ENCODE assay signal across 13 cellular contexts in genomic region chr11:34266987-34267386, GRCh38.
DNase-seq lines count a peak whose midpoint lies in the region; ATAC-seq and TF ChIP-seq lines count a peak whose summit lies in the region.
"Had no signal": no experiment of that assay in that cellular context is flagged by ENCODE, and none has a peak within 500 bp of the region (broad histone marks: within the 10 kb centered on the region; RNA-seq: fewer than 3 reads in every experiment).

No MANE protein-coding gene starts in this region.

- H3K27ac Mint-ChIP-seq in neural progenitor cell, result peak overlapping the region; percentile 46
- H3K27ac Mint-ChIP-seq in effector memory CD8-positive, alpha-beta T cell, result no peak overlapping the region
- H3K27ac Mint-ChIP-seq: activated naive CD8-positive, alpha-beta T cell; T-helper 17 cell had no signal

- H3K27me3 ChIP-seq in breast epithelium, result no peaks in the 10 kb centered on the region
- no peaks in the 10 kb centered on the region for H3K27me3 ChIP-seq in mammary epithelial cell (ENCODE audit: insufficient read depth, low read length)
- H3K27me3 ChIP-seq in neural progenitor cell, result no peaks in the 10 kb centered on the region
- H3K27me3 ChIP-seq in PC-3 (ENCODE audit: low read length), result no peaks in the 10 kb centered on the region

- H3K27ac ChIP-seq in breast epithelium (peak overlapping the region; percentile 64 to 81), mammary epithelial cell (ENCODE audit: insufficient read depth, low read depth, low read length) (no peak overlapping the region), neural progenitor cell (no peak overlapping the region), OCI-LY7 (ENCODE audit: low read depth, low read length, poor library complexity, severe bottlenecking) (no peak overlapping the region), PC-3 (ENCODE audit: low read length) (no peak overlapping the region; the same call in 1 of the 2 replicates)

- POLR2A ChIA-PET in OCI-LY7 (lab: Charles Lee) (interaction anchor here (0.6 to 0.7 kb wide), 2 partner anchors 294 to 386 kb away, joined by 6 to 7 read pairs; no protein-coding TSS in a partner anchor), PC-3 (lab: Charles Lee; ENCODE audit: unreplicated experiment) (no interaction called here)

- no peaks in the 10 kb centered on the region for H3K79me2 ChIP-seq in mammary epithelial cell (ENCODE audit: insufficient read depth, low read length)
- H3K79me2 ChIP-seq in neural progenitor cell (ENCODE audit: low read depth), result no peaks in the 10 kb centered on the region
- no peaks in the 10 kb centered on the region for H3K79me2 ChIP-seq in OCI-LY7 (ENCODE audit: insufficient read depth, low read depth, low read length)
- peaks cover 9% of the 10 kb centered on the region for H3K79me2 ChIP-seq in PC-3 (ENCODE audit: low read length)

- DNase-seq in breast epithelium (ENCODE audit: low spot score in 2 of 2), result peak in 1 of 2 donors; percentile 65
- DNase-seq in mammary epithelial cell, result no peak
- peak; percentile 30 for DNase-seq in fibroblast of the aortic adventitia (ENCODE audit: low read depth)
- DNase-seq in neural progenitor cell (ENCODE audit: low spot score), result no peak
- no peak for DNase-seq in OCI-LY7 (ENCODE audit: low spot score)
- DNase-seq in PC-3, result no peak
- DNase-seq in effector memory CD8-positive, alpha-beta T cell, result no peak
- DNase-seq: DMS79; NCI-H146; stimulated activated CD4-positive, alpha-beta T cell treated with anti-CD3 and anti-CD28 coated beads, Interleukin-12 subunit alpha, Interleukin-12 subunit beta, amount 100 ng/mL, for 4 hours; T-helper 17 cell had no signal

- H3K9me3 Mint-ChIP-seq in neural progenitor cell, result no peaks in the 10 kb centered on the region
- H3K9me3 Mint-ChIP-seq in effector memory CD8-positive, alpha-beta T cell, result no peaks in the 10 kb centered on the region

- H4K20me1 ChIP-seq in mammary epithelial cell (ENCODE audit: insufficient read depth, low read length) (no peaks in the 10 kb centered on the region), neural progenitor cell (ENCODE audit: low read depth) (no peaks in the 10 kb centered on the region), OCI-LY7 (ENCODE audit: insufficient read depth, low read length) (no peaks in the 10 kb centered on the region), PC-3 (ENCODE audit: low read length) (no peaks in the 10 kb centered on the region)

- TF ChIP-seq POLR2A in breast epithelium (IDR thresholded peaks at IDR 0.05), result no peak

- peaks cover 58% of the 10 kb centered on the region for H3K4me1 Mint-ChIP-seq in neural progenitor cell
- H3K4me1 Mint-ChIP-seq in effector memory CD8-positive, alpha-beta T cell (ENCODE audit: low read depth in 2 of 2), result no peaks in the 10 kb centered on the region

- TF ChIP-seq CTCF in breast epithelium (IDR thresholded peaks at IDR 0.05) (no peak), mammary epithelial cell (conservative IDR thresholded peaks at IDR 0.05 in 1 of 2, IDR thresholded peaks at IDR 0.05 in 1 of 2; ENCODE audit: extremely low read depth in 1 of 2, insufficient read depth in 1 of 2, low read depth in 1 of 2, low read length in 2 of 2) (no peak), fibroblast of the aortic adventitia (IDR thresholded peaks at IDR 0.05; ENCODE audit: insufficient read depth, low read length) (no peak), neural progenitor cell (IDR thresholded peaks at IDR 0.05) (no peak), OCI-LY7 (conservative IDR thresholded peaks at IDR 0.05; ENCODE audit: low read length) (no peak), PC-3 (conservative IDR thresholded peaks at IDR 0.05; ENCODE audit: low read depth, low read length) (no peak)

- no peaks in the 10 kb centered on the region for H3K9me3 ChIP-seq in breast epithelium
- no peaks in the 10 kb centered on the region for H3K9me3 ChIP-seq in mammary epithelial cell (replicated peaks; ENCODE audit: insufficient read depth, low read length)
- no peaks in the 10 kb centered on the region for H3K9me3 ChIP-seq in neural progenitor cell (ENCODE audit: low read depth)
- no peaks in the 10 kb centered on the region for H3K9me3 ChIP-seq in OCI-LY7 (ENCODE audit: low read length)
- H3K9me3 ChIP-seq in PC-3 (ENCODE audit: low read length), result no peaks in the 10 kb centered on the region

- intact Hi-C loops in breast epithelium (cut with DNase I; ENCODE audit: low total_unique reads) (no loop called here), mammary epithelial cell (cut with micrococcal nuclease) (no loop called here), OCI-LY7 (cut with micrococcal nuclease; ENCODE audit: unreplicated experiment) (no loop called here), PC-3 (cut with micrococcal nuclease) (loop anchor here (2.0 to 10.0 kb wide), 2 partner anchors 92 kb away; partner anchors contain the start of gene ABTB2)

- H2AFZ ChIP-seq in mammary epithelial cell (ENCODE audit: low read depth, low read length) (no peak overlapping the region), neural progenitor cell (replicated peaks) (no peak overlapping the region), OCI-LY7 (ENCODE audit: low read length) (no peak overlapping the region), PC-3 (ENCODE audit: low read length) (no peak overlapping the region)

- H3K4me1 ChIP-seq in breast epithelium (peaks cover 13 to 15% of the 10 kb centered on the region in 2 donors), mammary epithelial cell (ENCODE audit: insufficient read depth, low read length) (peaks cover 25% of the 10 kb centered on the region), neural progenitor cell (peaks cover 20% of the 10 kb centered on the region), OCI-LY7 (ENCODE audit: insufficient read depth, low read length, poor library complexity, severe bottlenecking) (no peaks in the 10 kb centered on the region), PC-3 (ENCODE audit: insufficient read depth, low read length) (peaks cover 39% of the 10 kb centered on the region)

- no peak overlapping the region for H3K4me3 Mint-ChIP-seq in neural progenitor cell
- H3K4me3 Mint-ChIP-seq in effector memory CD8-positive, alpha-beta T cell, result no peak overlapping the region
- H3K4me3 Mint-ChIP-seq: activated naive CD8-positive, alpha-beta T cell; T-helper 17 cell had no signal

- H3K27me3 Mint-ChIP-seq in neural progenitor cell (ENCODE audit: insufficient read depth, low read depth), result peaks cover 10% of the 10 kb centered on the region
- peaks cover 0 to 9% of the 10 kb centered on the region in 2 donors for H3K27me3 Mint-ChIP-seq in effector memory CD8-positive, alpha-beta T cell

- H3K36me3 Mint-ChIP-seq in neural progenitor cell, result no peaks in the 10 kb centered on the region
- H3K36me3 Mint-ChIP-seq in effector memory CD8-positive, alpha-beta T cell (ENCODE audit: insufficient read depth), result no peaks in the 10 kb centered on the region
- H3K36me3 Mint-ChIP-seq: activated naive CD8-positive, alpha-beta T cell had no signal

- no peak overlapping the region for H3K9ac ChIP-seq in mammary epithelial cell (ENCODE audit: insufficient read depth, low read length)
- no peak overlapping the region for H3K9ac ChIP-seq in neural progenitor cell
- H3K9ac ChIP-seq in PC-3 (ENCODE audit: low read length), result no peak overlapping the region

- dilution Hi-C loops in mammary epithelial cell (cut with HindIII; ENCODE audit: low sequenced_read_pairs), result loop anchor here (5.0 kb wide), 1 partner anchor 100 kb away; no protein-coding TSS in a partner anchor

- BruUV-seq in mammary epithelial cell (replicated peaks; lab: Mats Ljungman, UMichigan), result no TSS peak
- BruUV-seq in OCI-LY7 (replicated peaks; lab: Mats Ljungman, UMichigan), result no TSS peak
- BruUV-seq in PC-3 (replicated peaks; lab: Mats Ljungman, UMichigan), result no TSS peak

- WGBS in mammary epithelial cell (ENCODE audit: low coverage, missing lambda C conversion rate), result 51% methylated on average over 5 of the region's 10 CpGs

- H3F3A ChIP-seq in neural progenitor cell (ENCODE audit: low read depth) (peaks cover 6% of the 10 kb centered on the region), PC-3 (ENCODE audit: low read length, unreplicated experiment) (no peaks in the 10 kb centered on the region)

- H3K36me3 ChIP-seq in breast epithelium (no peaks in the 10 kb centered on the region), mammary epithelial cell (ENCODE audit: insufficient read depth, low read length) (no peaks in the 10 kb centered on the region), neural progenitor cell (no peaks in the 10 kb centered on the region), OCI-LY7 (ENCODE audit: insufficient read depth, low read length) (no peaks in the 10 kb centered on the region), PC-3 (ENCODE audit: low read depth, low read length) (no peaks in the 10 kb centered on the region)

- in situ Hi-C loops in mammary epithelial cell (cut with MboI; ENCODE audit: low sequenced_read_pairs in 2 of 2), result no loop called here

- ATAC-seq in PC-3 (no peak), GM18861 (IDR thresholded peaks at IDR 0.05; ENCODE audit: unreplicated experiment) (no peak)
- no peak for ATAC-seq in effector memory CD8-positive, alpha-beta T cell (replicated peaks)
- ATAC-seq: T-helper 17 cell had no signal

- H3K9me2 ChIP-seq in OCI-LY7 (ENCODE audit: insufficient read depth, low read length) (no peaks in the 10 kb centered on the region), PC-3 (replicated peaks; ENCODE audit: low read length) (no peaks in the 10 kb centered on the region)

- CTCF ChIA-PET in mammary epithelial cell (lab: Charles Lee; ENCODE audit: low non-redundant PET), result no interaction called here
- CTCF ChIA-PET in OCI-LY7 (lab: Charles Lee; ENCODE audit: unreplicated experiment), result no interaction called here
- CTCF ChIA-PET in PC-3 (lab: Charles Lee), result no interaction called here

- H3K4me2 ChIP-seq in mammary epithelial cell (ENCODE audit: insufficient read depth, low read depth, low read length), result no peak overlapping the region
- H3K4me2 ChIP-seq in neural progenitor cell, result no peak overlapping the region
- no peak overlapping the region for H3K4me2 ChIP-seq in OCI-LY7 (ENCODE audit: low read length)
- H3K4me2 ChIP-seq in PC-3 (ENCODE audit: low read length), result no peak overlapping the region

- H3K4me3 ChIP-seq in breast epithelium (no peak overlapping the region), mammary epithelial cell (replicated peaks in 1 of 3; ENCODE audit: insufficient read depth in 1 of 3, low read depth in 2 of 3, low read length in 3 of 3) (no peak overlapping the region), fibroblast of the aortic adventitia (ENCODE audit: low read depth, low read length) (no peak overlapping the region), neural progenitor cell (no peak overlapping the region), OCI-LY7 (ENCODE audit: low read depth, low read length, poor library complexity, severe bottlenecking) (no peak overlapping the region), PC-3 (ENCODE audit: low read length) (no peak overlapping the region)

Comparison
In these comparisons a context has a peak if more than half of its experiments do, and no peak if none do; other contexts are left out.
1. H3K27ac ChIP-seq: peak in breast epithelium (2 of 2); none in mammary epithelial cell (single experiment), neural progenitor cell (single experiment), OCI-LY7 (single experiment) and PC-3 (single experiment).